8 cellular contexts compared by ENCODE assay signal in genomic region chr10:110398419-110399162, GRCh38.
DNase-seq lines count a peak whose midpoint lies in the region; ATAC-seq and TF ChIP-seq lines count a peak whose summit lies in the region.

No MANE protein-coding gene starts in this region.

- CTCF ChIA-PET in T-cell (lab: Charles Lee), result interaction anchor here in 1 of 2 donors (1.1 kb wide), 1 partner anchor 43 kb away, joined by 3 read pairs; no protein-coding TSS in a partner anchor

- H3K9me3 Mint-ChIP-seq in nephron (peaks cover 4% of the 10 kb centered on the region), T-cell (no peaks in the 10 kb centered on the region)

- ATAC-seq in GM18519 (IDR thresholded peaks at IDR 0.05; ENCODE audit: low FRiP score, unreplicated experiment) (no peak), T-cell (replicated peaks in 1 of 4) (no peak)

- TF ChIP-seq CTCF in nephron (IDR thresholded peaks at IDR 0.05; ENCODE audit: unreplicated experiment in 3 of 3), result no peak

- H3K4me1 Mint-ChIP-seq in nephron (peaks cover 30% of the 10 kb centered on the region), T-cell (peaks cover 0 to 8% (median 6%) of the 10 kb centered on the region in 3 donors)

- POLR2A ChIA-PET in T-cell (lab: Charles Lee), result no interaction called here

- H3K4me3 Mint-ChIP-seq in nephron, result no peak overlapping the region
- H3K4me3 Mint-ChIP-seq in T-cell, result no peak overlapping the region

- DNase-seq in COLO829 (ENCODE audit: low spot score) (peak; percentile 86), OCI-M1 (lab: John Stamatoyannopoulos, UW) (peak; percentile 63), epithelial cell of prostate (ENCODE audit: low read depth, low spot score) (peak; percentile 99), pons (ENCODE audit: low spot score) (no peak), occipital lobe (lab: John Stamatoyannopoulos, UW) (no peak), T-cell (no peak)

- H3K27ac Mint-ChIP-seq in nephron (peak overlapping the region; percentile 20 to 75 (median 63)), T-cell (no peak overlapping the region)

- H3K36me3 Mint-ChIP-seq in nephron (ENCODE audit: low read depth) (no peaks in the 10 kb centered on the region), T-cell (no peaks in the 10 kb centered on the region)

- peak overlapping the region; percentile 98 for H3K27ac ChIP-seq in epithelial cell of prostate

- peaks cover 11% of the 10 kb centered on the region for H3K27me3 Mint-ChIP-seq in nephron (ENCODE audit: low read depth)
- H3K27me3 Mint-ChIP-seq in T-cell, result peaks cover 2% of the 10 kb centered on the region in 2 donors

Comparison
In these comparisons a context has a peak if more than half of its experiments do, and no peak if none do; other contexts are left out.
1. DNase-seq: peak in COLO829 (single experiment), OCI-M1 (single experiment) and epithelial cell of prostate (single experiment); none in pons (single experiment), occipital lobe (single experiment) and T-cell (0 of 34).
2. H3K27ac Mint-ChIP-seq: peak in nephron (3 of 3); none in T-cell (0 of 2).